In genomic region chr2:190352668-190353536, GRCh38 we compare ENCODE assay signal across 10 cellular contexts. TPM values are rescaled to one million over a fixed set of nuclear protein-coding genes. Genes with fewer than 3 reads are reported as not detected.
A peak's percentile ranks its signal among the peaks of the same experiment; 100 is the strongest.
DNase-seq lines count a peak whose midpoint lies in the region; ATAC-seq, FAIRE-seq and TF ChIP-seq lines count a peak whose summit lies in the region.
"Had no signal": no experiment of that assay in that cellular context is flagged by ENCODE, and none has a peak within 500 bp of the region (broad histone marks: within the 10 kb centered on the region; RNA-seq: fewer than 3 reads in every experiment).

No MANE protein-coding gene starts in this region.

- H3K36me3 ChIP-seq in MG63 = no peaks in the 10 kb centered on the region; the same call in 1 of the 2 replicates

- no peak overlapping the region for H3K4me3 ChIP-seq in MG63

- ATAC-seq in GM18868 (IDR thresholded peaks at IDR 0.05; ENCODE audit: unreplicated experiment) = no peak
- ATAC-seq in GM21423 (IDR thresholded peaks at IDR 0.05; ENCODE audit: unreplicated experiment) = no peak

- H3K9me3 Mint-ChIP-seq in glutamatergic neuron (ENCODE audit: unreplicated experiment) (peaks cover 6% of the 10 kb centered on the region), progenitor cell of endocrine pancreas (ENCODE audit: low read depth) (no peaks in the 10 kb centered on the region)
- H3K9me3 Mint-ChIP-seq: activated naive CD4-positive, alpha-beta T cell treated with anti-CD3 and anti-CD28 coated beads, Interleukin-2, amount 50 U/mL, for 24 hours had no signal

- H3K36me3 Mint-ChIP-seq in glutamatergic neuron (ENCODE audit: unreplicated experiment) (no peaks in the 10 kb centered on the region), progenitor cell of endocrine pancreas (ENCODE audit: insufficient read depth) (no peaks in the 10 kb centered on the region)

- H3K4me3 Mint-ChIP-seq in glutamatergic neuron (ENCODE audit: unreplicated experiment) = peak overlapping the region; percentile 63
- no peak overlapping the region for H3K4me3 Mint-ChIP-seq in progenitor cell of endocrine pancreas (ENCODE audit: low read depth)
- H3K4me3 Mint-ChIP-seq: activated naive CD4-positive, alpha-beta T cell treated with anti-CD3 and anti-CD28 coated beads, Interleukin-2, amount 50 U/mL, for 24 hours had no signal

- peak overlapping the region; percentile 99 for H3K27ac Mint-ChIP-seq in glutamatergic neuron (ENCODE audit: unreplicated experiment)
- peak overlapping the region; percentile 85 for H3K27ac Mint-ChIP-seq in progenitor cell of endocrine pancreas
- H3K27ac Mint-ChIP-seq: activated naive CD4-positive, alpha-beta T cell treated with anti-CD3 and anti-CD28 coated beads, Interleukin-2, amount 50 U/mL, for 24 hours had no signal

- DNase-seq in GM04504 (ENCODE audit: low read depth) = peak; percentile 26
- DNase-seq in SKM-1 treated with dmso at 0.1 percent for 144 hours (lab: John Stamatoyannopoulos, UW; ENCODE audit: unreplicated experiment) = peak; percentile 51
- peak; percentile 35 for DNase-seq in glutamatergic neuron
- no peak for DNase-seq in progenitor cell of endocrine pancreas (ENCODE audit: low spot score, unreplicated experiment)
- DNase-seq in RCC 7860 (ENCODE audit: low spot score) = no peak
- no peak for DNase-seq in MG63
- DNase-seq: DND-41 had no signal

- H3K27me3 Mint-ChIP-seq in glutamatergic neuron (ENCODE audit: unreplicated experiment) (peaks cover 8% of the 10 kb centered on the region), progenitor cell of endocrine pancreas (no peaks in the 10 kb centered on the region)

- TF ChIP-seq CTCF in glutamatergic neuron (IDR thresholded peaks at IDR 0.05; ENCODE audit: partially characterized antibody, unreplicated experiment) (no peak), progenitor cell of endocrine pancreas (IDR thresholded peaks at IDR 0.05; ENCODE audit: unreplicated experiment) (no peak)

- H3K4me1 Mint-ChIP-seq in glutamatergic neuron (ENCODE audit: low read depth, unreplicated experiment) (peaks cover 45% of the 10 kb centered on the region), progenitor cell of endocrine pancreas (ENCODE audit: low read depth) (peaks cover 42% of the 10 kb centered on the region)
- H3K4me1 Mint-ChIP-seq: activated naive CD4-positive, alpha-beta T cell treated with anti-CD3 and anti-CD28 coated beads, Interleukin-2, amount 50 U/mL, for 24 hours had no signal

- H3K27me3 ChIP-seq in MG63 = no peaks in the 10 kb centered on the region

- no peaks in the 10 kb centered on the region for H3K9me3 ChIP-seq in MG63

- FAIRE-seq in RCC 7860 (lab: Jason Lieb, UNC) = no peak

RNA-seq across cellular contexts. Expression of gene INPP1, which starts 9.5 kb away (rescaled TPM):
- total RNA-seq in glutamatergic neuron (ENCODE audit: unreplicated experiment) = 41.7 TPM
- 15.4 and 15.5 TPM in 2 replicates for total RNA-seq in progenitor cell of endocrine pancreas
- 15.9 and 66.6 TPM in 2 replicates for total RNA-seq in MG63 (2014; rRNA removed; shearing (Covaris generic); ENCODE audit: low replicate concordance)

RNA-seq across cellular contexts. Expression of gene HIBCH, which starts 33.3 kb away (rescaled TPM):
- total RNA-seq in glutamatergic neuron (ENCODE audit: unreplicated experiment) (22.0 TPM), progenitor cell of endocrine pancreas (49.5 and 54.8 TPM in 2 replicates)
- 7.4 and 13.9 TPM in 2 replicates for total RNA-seq in MG63 (2014; rRNA removed; shearing (Covaris generic); ENCODE audit: low replicate concordance)

RNA-seq across cellular contexts. Expression of gene MFSD6, which starts 55.3 kb away (rescaled TPM):
- total RNA-seq in glutamatergic neuron (ENCODE audit: unreplicated experiment) (31.0 TPM), progenitor cell of endocrine pancreas (15.1 and 15.4 TPM in 2 replicates)
- 0.52 and 0.53 TPM in 2 replicates for total RNA-seq in MG63 (2014; rRNA removed; shearing (Covaris generic); ENCODE audit: low replicate concordance)

Comparison
In these comparisons a context has a peak if more than half of its experiments do, and no peak if none do; other contexts are left out.
1. DNase-seq: peak in GM04504 (single experiment), SKM-1 treated with dmso at 0.1 percent for 144 hours (single experiment) and glutamatergic neuron (single experiment); none in progenitor cell of endocrine pancreas (single experiment), RCC 7860 (single experiment) and MG63 (single experiment).
2. RNA of gene MFSD6, which starts 55.3 kb away (total RNA-seq): 31.0 TPM in glutamatergic neuron (single experiment) and 15.1 to 15.4 TPM in progenitor cell of endocrine pancreas; 0.52 to 0.53 TPM in MG63; every median in the first group is over 10 times any median in the second.